1 cellular context compared by ENCODE assay signal in genomic region chr1:197312163-197312562, GRCh38.
TF ChIP-seq lines count a peak whose summit lies in the region.

No MANE protein-coding gene starts in this region.

TF ChIP-seq in HEK293, 187 proteins besides CTCF, POLR2A, EP300 and RAD21 (continued from another document):
- TF ChIP-seq ZBTB6 (tag by site-specific recombination; IDR thresholded peaks at IDR 0.05) (no peak), WT1 (tag by site-specific recombination; IDR thresholded peaks at IDR 0.05) (peak; percentile 41; the same call in 1 of the 2 replicates), HOXD13 (CRISPR knock-in tag; IDR thresholded peaks at IDR 0.05; ENCODE audit: borderline replicate concordance) (no peak), ZBTB48 (tag by site-specific recombination; IDR thresholded peaks at IDR 0.05) (no peak), ZNF112 (tag by site-specific recombination; IDR thresholded peaks at IDR 0.05) (no peak), ZNF239 (tag by site-specific recombination; IDR thresholded peaks at IDR 0.05) (no peak), KLF1 (tag by site-specific recombination; IDR thresholded peaks at IDR 0.05) (peak; percentile 85), ZNF785 (tag by site-specific recombination; IDR thresholded peaks at IDR 0.05) (no peak), ZNF624 (tag by site-specific recombination; IDR thresholded peaks at IDR 0.05) (no peak), EGR2 (tag by site-specific recombination; IDR thresholded peaks at IDR 0.05; ENCODE audit: low read depth) (no peak), ZNF302 (tag by site-specific recombination; IDR thresholded peaks at IDR 0.05; ENCODE audit: low read depth) (no peak), BCL11A (tag by site-specific recombination; IDR thresholded peaks at IDR 0.05; ENCODE audit: low read depth) (peak; percentile 46; the same call in 1 of the 2 replicates), ZNF157 (tag by site-specific recombination; IDR thresholded peaks at IDR 0.05) (no peak), ZNF530 (tag by site-specific recombination; IDR thresholded peaks at IDR 0.05; ENCODE audit: low read depth) (no peak), ZNF175 (tag by site-specific recombination; IDR thresholded peaks at IDR 0.05) (no peak)
- TF ChIP-seq, protein P1, sequence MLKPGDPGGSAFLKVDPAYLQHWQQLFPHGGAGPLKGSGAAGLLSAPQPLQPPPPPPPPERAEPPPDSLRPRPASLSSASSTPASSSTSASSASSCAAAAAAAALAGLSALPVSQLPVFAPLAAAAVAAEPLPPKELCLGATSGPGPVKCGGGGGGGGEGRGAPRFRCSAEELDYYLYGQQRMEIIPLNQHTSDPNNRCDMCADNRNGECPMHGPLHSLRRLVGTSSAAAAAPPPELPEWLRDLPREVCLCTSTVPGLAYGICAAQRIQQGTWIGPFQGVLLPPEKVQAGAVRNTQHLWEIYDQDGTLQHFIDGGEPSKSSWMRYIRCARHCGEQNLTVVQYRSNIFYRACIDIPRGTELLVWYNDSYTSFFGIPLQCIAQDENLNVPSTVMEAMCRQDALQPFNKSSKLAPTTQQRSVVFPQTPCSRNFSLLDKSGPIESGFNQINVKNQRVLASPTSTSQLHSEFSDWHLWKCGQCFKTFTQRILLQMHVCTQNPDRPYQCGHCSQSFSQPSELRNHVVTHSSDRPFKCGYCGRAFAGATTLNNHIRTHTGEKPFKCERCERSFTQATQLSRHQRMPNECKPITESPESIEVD (tag by site-specific recombination; IDR thresholded peaks at IDR 0.05), result no peak
TF ChIP-seq in HEK293: peak in this region for 10.
